ENCODE assay signal across 9 cellular contexts in genomic region chr18:2572892-2573291, GRCh38. TPM values are rescaled to one million over a fixed set of nuclear protein-coding genes. Genes with fewer than 3 reads are reported as not detected.
DNase-seq lines count a peak whose midpoint lies in the region; ATAC-seq lines count a peak whose summit lies in the region.
"Had no signal": no experiment of that assay in that cellular context is flagged by ENCODE, and none has a peak within 500 bp of the region (broad histone marks: within the 10 kb centered on the region; RNA-seq: fewer than 3 reads in every experiment).

No MANE protein-coding gene starts in this region.

- CTCF ChIA-PET in CD8-positive, alpha-beta memory T cell (lab: Charles Lee) = interaction anchor here (0.5 kb wide), 1 partner anchor 64 kb away, joined by 4 read pairs; no protein-coding TSS in a partner anchor

- WGBS in HUES64 = 14% methylated on average over 5 of the region's 5 CpGs

- peak overlapping the region; percentile 76 to 100 (median 92) for H3K27ac Mint-ChIP-seq in CD8-positive, alpha-beta memory T cell
- no peak overlapping the region for H3K27ac Mint-ChIP-seq in activated naive CD8-positive, alpha-beta T cell treated with anti-CD3 and anti-CD28 coated beads, Interleukin-2, amount 50 U/mL, for 24 hours
- H3K27ac Mint-ChIP-seq in memory B cell = no peak overlapping the region

- peaks cover 0 to 17% (median 3%) of the 10 kb centered on the region in 3 donors for H3K36me3 Mint-ChIP-seq in CD8-positive, alpha-beta memory T cell
- H3K36me3 Mint-ChIP-seq in activated naive CD8-positive, alpha-beta T cell treated with anti-CD3 and anti-CD28 coated beads, Interleukin-2, amount 50 U/mL, for 24 hours (ENCODE audit: low read depth) = peaks cover 53% of the 10 kb centered on the region
- H3K36me3 Mint-ChIP-seq in memory B cell = peaks cover 5% of the 10 kb centered on the region

- POLR2A ChIA-PET in CD8-positive, alpha-beta memory T cell (lab: Charles Lee) = no interaction called here

- H3K36me3 ChIP-seq in CD8-positive, alpha-beta memory T cell (ENCODE audit: insufficient read depth, low read length) = no peaks in the 10 kb centered on the region
- H3K36me3 ChIP-seq in HUES64 (ENCODE audit: insufficient read depth, low read length) = peaks cover 42% of the 10 kb centered on the region

- ATAC-seq in activated naive CD8-positive, alpha-beta T cell treated with anti-CD3 and anti-CD28 coated beads, Interleukin-2, amount 50 U/mL, for 24 hours = no peak
- no peak for ATAC-seq in memory B cell (ENCODE audit: low read depth)
- ATAC-seq in GM21528 (IDR thresholded peaks at IDR 0.05; ENCODE audit: low FRiP score, unreplicated experiment) = no peak
- ATAC-seq in GM21526 (IDR thresholded peaks at IDR 0.05; ENCODE audit: low FRiP score, unreplicated experiment) = no peak

- H3K4me3 Mint-ChIP-seq in CD8-positive, alpha-beta memory T cell = peak overlapping the region; percentile 69 to 100 (median 99)
- peak overlapping the region; percentile 99 for H3K4me3 Mint-ChIP-seq in activated naive CD8-positive, alpha-beta T cell treated with anti-CD3 and anti-CD28 coated beads, Interleukin-2, amount 50 U/mL, for 24 hours
- peak overlapping the region; percentile 37 for H3K4me3 Mint-ChIP-seq in memory B cell

- no peak overlapping the region for H3K4me3 ChIP-seq in CD8-positive, alpha-beta memory T cell (ENCODE audit: low read length)
- peak overlapping the region; percentile 94 for H3K4me3 ChIP-seq in HUES64 (ENCODE audit: low read length)

- peak overlapping the region; percentile 93; the same call in 1 of the 2 replicates for H3K9ac ChIP-seq in HUES64 (ENCODE audit: low read depth, low read length)

- no peaks in the 10 kb centered on the region for H3K27me3 ChIP-seq in CD8-positive, alpha-beta memory T cell (ENCODE audit: insufficient read depth, low read length, poor library complexity, severe bottlenecking)
- no peaks in the 10 kb centered on the region for H3K27me3 ChIP-seq in HUES64 (ENCODE audit: insufficient read depth, low read length)

- H3K4me1 ChIP-seq in CD8-positive, alpha-beta memory T cell (ENCODE audit: insufficient read depth, low read length) = peaks cover 32% of the 10 kb centered on the region
- H3K4me1 ChIP-seq in HUES64 (ENCODE audit: insufficient read depth, low read length) = peaks cover 23% of the 10 kb centered on the region

- no peaks in the 10 kb centered on the region for H3K9me3 Mint-ChIP-seq in CD8-positive, alpha-beta memory T cell
- no peaks in the 10 kb centered on the region for H3K9me3 Mint-ChIP-seq in activated naive CD8-positive, alpha-beta T cell treated with anti-CD3 and anti-CD28 coated beads, Interleukin-2, amount 50 U/mL, for 24 hours
- H3K9me3 Mint-ChIP-seq in memory B cell = no peaks in the 10 kb centered on the region

- H3K27ac ChIP-seq in CD8-positive, alpha-beta memory T cell (ENCODE audit: low read depth, low read length) = peak overlapping the region; percentile 100
- H3K27ac ChIP-seq in HUES64 (ENCODE audit: low read depth, low read length) = no peak overlapping the region; the same call in 1 of the 2 replicates

- DNase-seq in CD8-positive, alpha-beta memory T cell = no peak
- DNase-seq in activated naive CD8-positive, alpha-beta T cell treated with anti-CD3 and anti-CD28 coated beads, Interleukin-2, amount 50 U/mL, for 24 hours = no peak
- DNase-seq in memory B cell (ENCODE audit: low spot score in 2 of 2) (no peak), GF-D8 (lab: John Stamatoyannopoulos, UW) (no peak), NCI-H146 (lab: John Stamatoyannopoulos, UW) (no peak)
- DNase-seq: NCI-H226 had no signal

- H3K27me3 Mint-ChIP-seq in CD8-positive, alpha-beta memory T cell = peaks cover 0 to 2% of the 10 kb centered on the region in 2 donors
- H3K27me3 Mint-ChIP-seq in activated naive CD8-positive, alpha-beta T cell treated with anti-CD3 and anti-CD28 coated beads, Interleukin-2, amount 50 U/mL, for 24 hours = no peaks in the 10 kb centered on the region
- H3K27me3 Mint-ChIP-seq in memory B cell = no peaks in the 10 kb centered on the region

- peaks cover 53 to 79% (median 69%) of the 10 kb centered on the region in 3 donors for H3K4me1 Mint-ChIP-seq in CD8-positive, alpha-beta memory T cell
- H3K4me1 Mint-ChIP-seq in activated naive CD8-positive, alpha-beta T cell treated with anti-CD3 and anti-CD28 coated beads, Interleukin-2, amount 50 U/mL, for 24 hours = peaks cover 48% of the 10 kb centered on the region
- peaks cover 31% of the 10 kb centered on the region for H3K4me1 Mint-ChIP-seq in memory B cell

- no peaks in the 10 kb centered on the region for H3K9me3 ChIP-seq in CD8-positive, alpha-beta memory T cell (ENCODE audit: low read length)
- H3K9me3 ChIP-seq in HUES64 (ENCODE audit: insufficient read depth, low read depth, low read length) = no peaks in the 10 kb centered on the region

RNA-seq across cellular contexts. Expression of gene NDC80, which starts 1.5 kb away (rescaled TPM):
- 10 to 100 TPM; 41.6 to 44.4 TPM for total RNA-seq in CD8-positive, alpha-beta memory T cell
- polyA plus RNA-seq in CD8-positive, alpha-beta memory T cell = 5.4 TPM
- polyA plus RNA-seq in HUES64 (2013, experiment 1 of 2) = 35.1 TPM
- 40.1 TPM for polyA plus RNA-seq in HUES64 (2013, experiment 2 of 2)

RNA-seq across cellular contexts. Expression of gene METTL4, which starts 1.6 kb away (rescaled TPM):
- 10 to 100 TPM; 21.4 to 22.8 TPM for total RNA-seq in CD8-positive, alpha-beta memory T cell
- polyA plus RNA-seq in CD8-positive, alpha-beta memory T cell = 14.4 TPM
- 8.8 TPM for polyA plus RNA-seq in HUES64 (2013, experiment 1 of 2)
- 11.5 TPM for polyA plus RNA-seq in HUES64 (2013, experiment 2 of 2)

Comparison
In these comparisons a context has a peak if more than half of its experiments do, and no peak if none do; other contexts are left out.
1. H3K27ac Mint-ChIP-seq: peak in CD8-positive, alpha-beta memory T cell (8 of 8); none in activated naive CD8-positive, alpha-beta T cell treated with anti-CD3 and anti-CD28 coated beads, Interleukin-2, amount 50 U/mL, for 24 hours (single experiment) and memory B cell (single experiment).
2. H3K4me3 Mint-ChIP-seq: peak in every context shown above with its lines; median percentile 99 in CD8-positive, alpha-beta memory T cell; 99 in activated naive CD8-positive, alpha-beta T cell treated with anti-CD3 and anti-CD28 coated beads, Interleukin-2, amount 50 U/mL, for 24 hours; 37 in memory B cell.